ENCODE assay signal across 8 cellular contexts in the genomic region with DNA sequence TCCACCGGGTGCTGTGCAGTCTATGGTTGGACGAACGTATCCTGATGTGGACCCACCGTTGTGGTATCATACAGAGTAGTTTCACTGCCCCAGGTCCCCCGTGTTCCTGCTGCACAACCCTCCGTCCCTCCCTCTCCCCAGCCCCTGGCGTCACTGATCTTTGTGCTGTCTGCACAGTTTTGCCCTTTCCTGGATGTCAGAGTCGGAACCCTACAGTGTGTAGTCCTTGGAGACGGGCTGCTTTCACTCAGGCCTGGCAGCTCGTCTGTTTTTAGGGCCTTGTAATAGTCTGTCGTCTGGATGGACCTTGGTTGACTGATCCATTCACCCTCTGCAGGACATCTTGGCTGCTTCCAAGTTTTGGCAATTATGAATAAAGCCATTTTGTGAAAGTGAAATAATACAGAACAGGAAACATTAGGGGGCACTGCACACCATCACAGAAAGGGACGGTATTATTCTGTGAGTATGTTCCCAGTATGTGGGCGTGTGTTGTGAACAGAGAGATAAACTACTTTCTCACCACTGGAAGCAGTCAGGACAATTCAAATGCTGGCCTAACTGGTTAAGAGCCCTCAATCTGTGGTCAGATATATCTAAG.
DNase-seq lines count a peak whose midpoint lies in the region; ATAC-seq and TF ChIP-seq lines count a peak whose summit lies in the region.
"Not testable (repeated sequence)": the region's sequence is repeated elsewhere in the genome, so short reads cannot be mapped to it uniquely, and the experiment has no call there.

No MANE protein-coding gene starts in this region.

- not testable (repeated sequence) for H3K36me3 Mint-ChIP-seq in activated T-cell treated with anti-CD3 and anti-CD28 coated beads, Interleukin-2, amount 50 U/mL, for 72 hours (ENCODE audit: insufficient read depth in 2 of 2)

- H3K9me3 ChIP-seq in DOHH2 (ENCODE audit: control insufficient read depth, insufficient read depth, low read length); tibial nerve: not testable (repeated sequence)

- not testable (repeated sequence) for H3K9me2 ChIP-seq in DOHH2 (replicated peaks; ENCODE audit: control insufficient read depth, low read length)

- peak overlapping the region; percentile 86 for H3K27ac Mint-ChIP-seq in activated T-cell treated with anti-CD3 and anti-CD28 coated beads, Interleukin-2, amount 50 U/mL, for 72 hours

- H3K4me1 Mint-ChIP-seq in activated T-cell treated with anti-CD3 and anti-CD28 coated beads, Interleukin-2, amount 50 U/mL, for 72 hours (ENCODE audit: low read depth) = peaks cover 72% of the 10 kb centered on the region

- H4K20me1 ChIP-seq in DOHH2 (ENCODE audit: control insufficient read depth, insufficient read depth, low read depth, low read length) = peaks cover 53% of the 10 kb centered on the region

- not testable (repeated sequence) for H3K9me3 Mint-ChIP-seq in activated T-cell treated with anti-CD3 and anti-CD28 coated beads, Interleukin-2, amount 50 U/mL, for 72 hours

- 13 to 29% methylated on average over 7 to 13 of the region's 13 CpGs for WGBS in tibial nerve, 2 donors

- peak; percentile 35 to 60 for TF ChIP-seq EP300 in tibial nerve (IDR thresholded peaks at IDR 0.05)

- not testable (repeated sequence) for H3K27me3 ChIP-seq in DOHH2 (ENCODE audit: control insufficient read depth, low read length); dorsolateral prefrontal cortex; tibial nerve

- peak; percentile 60 for TF ChIP-seq CTCF in DOHH2 (IDR thresholded peaks at IDR 0.05; ENCODE audit: low read depth, low read length, poor library complexity, severe bottlenecking)
- peak; percentile 53 to 88 (median 75) for TF ChIP-seq CTCF in dorsolateral prefrontal cortex (IDR thresholded peaks at IDR 0.05 in 54 of 56, conservative IDR thresholded peaks at IDR 0.05 in 2 of 56; ENCODE audit: low read depth in 1 of 56, partially characterized antibody in 56 of 56)
- not testable (repeated sequence) for TF ChIP-seq CTCF in omental fat pad (IDR thresholded peaks at IDR 0.05)
- TF ChIP-seq CTCF in tibial nerve (IDR thresholded peaks at IDR 0.05) = peak; percentile 51 to 82 (median 67)

- peak; percentile 55 to 67 for ATAC-seq in activated T-cell treated with anti-CD3 and anti-CD28 coated beads, Interleukin-2, amount 50 U/mL, for 72 hours (replicated peaks in 1 of 2)
- ATAC-seq in omental fat pad (ENCODE audit: low FRiP score) = peak; percentile 61

- H3K36me3 ChIP-seq in DOHH2 (ENCODE audit: control insufficient read depth, low read length); tibial nerve: not testable (repeated sequence)

- peak in 55 of 76 experiments; percentile 12 to 83 (median 59) for DNase-seq in HUDEP-2 (lab: John Stamatoyannopoulos, UW; ENCODE audit: unreplicated experiment in 76 of 76)
- DNase-seq in OCI-M1 (lab: John Stamatoyannopoulos, UW) = peak; percentile 90
- DNase-seq in activated T-cell treated with anti-CD3 and anti-CD28 coated beads, Interleukin-2, amount 50 U/mL, for 72 hours; omental fat pad (ENCODE audit: low spot score): not testable (repeated sequence)
- peak in 7 of 10 donors; percentile 30 to 68 (median 53) for DNase-seq in dorsolateral prefrontal cortex
- peak in 27 of 51 donors; percentile 22 to 83 (median 53) for DNase-seq in hypothalamus (lab: John Stamatoyannopoulos, UW)
- DNase-seq in tibial nerve (ENCODE audit: low spot score in 2 of 2) = peak in 1 of 2 donors; percentile 63

- peak overlapping the region; percentile 5 to 31 for H3K4me3 Mint-ChIP-seq in activated T-cell treated with anti-CD3 and anti-CD28 coated beads, Interleukin-2, amount 50 U/mL, for 72 hours

- peaks cover 98% of the 10 kb centered on the region for H3K79me2 ChIP-seq in DOHH2 (ENCODE audit: control insufficient read depth, low read length)

- not testable (repeated sequence) for H3K27me3 Mint-ChIP-seq in activated T-cell treated with anti-CD3 and anti-CD28 coated beads, Interleukin-2, amount 50 U/mL, for 72 hours (ENCODE audit: low read depth)

- peaks cover 51% of the 10 kb centered on the region for H3K4me1 ChIP-seq in DOHH2 (ENCODE audit: control insufficient read depth, low read length)
- H3K4me1 ChIP-seq in tibial nerve = peaks cover 0 to 89% (median 42%) of the 10 kb centered on the region in 4 donors

- H3F3A ChIP-seq in DOHH2 (ENCODE audit: control insufficient read depth, insufficient read depth) = not testable (repeated sequence)

- TF ChIP-seq POLR2A in tibial nerve (IDR thresholded peaks at IDR 0.05) = not testable (repeated sequence)

- intact Hi-C loops in dorsolateral prefrontal cortex (cut with DNase I) = loop anchor here (1.0 to 5.0 kb wide), 5 partner anchors 39 to 223 kb away; partner anchors contain the start of genes SPG7 (in 2 of the 2) and ANKRD11 (in 1 of the 2)

- not testable (repeated sequence) for H3K4me2 ChIP-seq in DOHH2 (ENCODE audit: low read length)

- not testable (repeated sequence) for H3K4me3 ChIP-seq in DOHH2 (ENCODE audit: low read length); tibial nerve
- peak overlapping the region in 7 of 59 donors; percentile 7 to 31 (median 21) for H3K4me3 ChIP-seq in dorsolateral prefrontal cortex

- not testable (repeated sequence) for H3K27ac ChIP-seq in DOHH2 (ENCODE audit: low read depth, low read length)
- H3K27ac ChIP-seq in dorsolateral prefrontal cortex (peak overlapping the region in 45 of 59 donors; percentile 2 to 69 (median 37)), tibial nerve (peak overlapping the region in 3 of 4 donors; percentile 44 to 77 (median 58))
